6 cellular contexts compared by ENCODE assay signal in genomic region chr18:9891515-9891914, GRCh38. TPM values are rescaled to one million over a fixed set of nuclear protein-coding genes. Genes with fewer than 3 reads are reported as not detected.
"Had no signal": no experiment of that assay in that cellular context is flagged by ENCODE, and none has a peak within 500 bp of the region (broad histone marks: within the 10 kb centered on the region; RNA-seq: fewer than 3 reads in every experiment).

No MANE protein-coding gene starts in this region.

RNA-seq across cellular contexts. Expression of gene TXNDC2, which starts 5.7 kb away (rescaled TPM):
- total RNA-seq: activated CD4-positive, alpha-beta memory T cell treated with anti-CD3 and anti-CD28 coated beads for 36 hours; activated CD4-positive, alpha-beta T cell treated with anti-CD3 and anti-CD28 coated beads, Interleukin-2, amount 10 ng/mL, durations not matched to agents 7 days and 5 days; activated naive CD4-positive, alpha-beta T cell treated with anti-CD3 and anti-CD28 coated beads, Interleukin-2, amount 50 U/mL, for 72 hours; activated T-cell treated with anti-CD3 and anti-CD28 coated beads, Interleukin-2, amount 50 U/mL, for 4 hours; cardiac septum; T-helper 2 cell treated with Interferon-gamma antibody and Interleukin-4, amounts not matched to agents 100 ng/mL and 5 ng/mL, for 36 hours had no signal
